Comparison of ENCODE assay signal across 10 cellular contexts in the genomic region with DNA sequence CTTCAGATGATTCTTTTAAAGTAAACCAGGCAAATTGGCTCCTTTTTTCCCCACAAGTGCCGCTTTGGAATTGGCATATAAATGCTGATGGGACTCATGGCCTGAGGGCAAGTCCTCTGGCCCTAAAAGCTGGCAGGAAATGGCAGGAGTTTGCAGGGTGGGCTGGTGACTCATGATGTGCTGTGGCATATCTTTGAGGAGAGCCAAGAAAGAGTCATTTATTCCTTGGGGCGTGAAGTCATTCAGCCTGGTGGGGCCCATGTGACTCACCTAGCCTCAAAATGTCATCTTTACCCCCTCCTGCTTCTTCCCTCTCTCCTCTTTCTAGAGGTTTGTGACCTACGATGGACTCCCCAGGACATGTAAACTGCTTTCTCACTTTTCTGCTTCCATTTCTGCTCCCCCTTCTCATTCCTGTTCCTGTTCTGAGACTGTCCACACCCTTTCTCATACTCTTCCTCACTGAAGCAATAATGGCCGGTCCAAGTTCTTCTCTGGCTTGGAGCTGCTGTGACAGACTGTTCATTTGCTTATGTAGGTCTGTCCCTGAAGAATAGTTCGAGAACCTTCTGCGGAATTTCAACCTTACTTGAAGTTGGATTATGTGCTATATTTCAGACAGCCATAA.
DNase-seq lines count a peak whose midpoint lies in the region; ATAC-seq and TF ChIP-seq lines count a peak whose summit lies in the region.
"Had no signal": no experiment of that assay in that cellular context is flagged by ENCODE, and none has a peak within 500 bp of the region (broad histone marks: within the 10 kb centered on the region; RNA-seq: fewer than 3 reads in every experiment).

No MANE protein-coding gene starts in this region.

- H3K36me3 ChIP-seq in BE2C: no peaks in the 10 kb centered on the region
- H3K36me3 ChIP-seq in HUES6 (ENCODE audit: control insufficient read depth, insufficient read depth, low read length): 0 out of 2 replicates have a peak, but pooled peaks cover 2% of the 10 kb centered on the region
- no peaks in the 10 kb centered on the region for H3K36me3 ChIP-seq in mesendoderm (ENCODE audit: control insufficient read depth, insufficient read depth, low read length)
- H3K36me3 ChIP-seq in uterus: no peaks in the 10 kb centered on the region

- no peak overlapping the region for H2BK5ac ChIP-seq in mesendoderm (ENCODE audit: low read length)

- H3K4ac ChIP-seq in mesendoderm (ENCODE audit: low read depth, low read length): no peak overlapping the region

- H3K56ac ChIP-seq in mesendoderm (ENCODE audit: low read length): no peak overlapping the region

- no peak overlapping the region for H3K23ac ChIP-seq in mesendoderm (ENCODE audit: low read length)

- H3K27ac ChIP-seq in HUES6 (ENCODE audit: low read depth, low read length) (no peak overlapping the region; the same call in 1 of the 2 replicates), mesendoderm (ENCODE audit: low read depth, low read length) (no peak overlapping the region), uterus (no peak overlapping the region)

- H2BK120ac ChIP-seq in mesendoderm (ENCODE audit: low read depth, low read length): no peak overlapping the region

- no peaks in the 10 kb centered on the region for H3K4me1 Mint-ChIP-seq in activated T-helper 17 cell treated with anti-CD3 and anti-CD28 coated beads, Interleukin-2, amount 50 U/mL, for 72 hours

- H4K5ac ChIP-seq in mesendoderm (ENCODE audit: low read length): no peak overlapping the region

- H3K79me1 ChIP-seq in mesendoderm (ENCODE audit: low read length): no peaks in the 10 kb centered on the region

- no peak overlapping the region for H3K18ac ChIP-seq in mesendoderm (ENCODE audit: low read length)

- H3K9me3 ChIP-seq in BE2C (no peaks in the 10 kb centered on the region), HUES6 (ENCODE audit: control insufficient read depth, insufficient read depth, low read depth, low read length) (peaks cover 16% of the 10 kb centered on the region), uterus (no peaks in the 10 kb centered on the region)

- H3K9ac ChIP-seq in HUES6 (ENCODE audit: low read length) (peak overlapping the region; percentile 2), mesendoderm (ENCODE audit: low read length) (no peak overlapping the region)

- no peak for TF ChIP-seq POLR2A in uterus (IDR thresholded peaks at IDR 0.05)

- H3K27me3 Mint-ChIP-seq in activated T-helper 17 cell treated with anti-CD3 and anti-CD28 coated beads, Interleukin-2, amount 50 U/mL, for 72 hours: peaks cover 15% of the 10 kb centered on the region

- H3K4me2 ChIP-seq in mesendoderm (ENCODE audit: low read length): no peak overlapping the region

- no peaks in the 10 kb centered on the region for H3K79me2 ChIP-seq in mesendoderm (ENCODE audit: control insufficient read depth, insufficient read depth, low read length)

- intact Hi-C loops in uterus (cut with DNase I; ENCODE audit: low total_unique reads): no loop called here

- no peak for TF ChIP-seq CTCF in BE2C (IDR thresholded peaks at IDR 0.05; ENCODE audit: low read depth, low read length)
- no peak for TF ChIP-seq CTCF in uterus (IDR thresholded peaks at IDR 0.05)

- H3K4me3 Mint-ChIP-seq in activated T-helper 17 cell treated with anti-CD3 and anti-CD28 coated beads, Interleukin-2, amount 50 U/mL, for 72 hours: no peak overlapping the region

- no CpG with 5 or more reads among the region's 6 CpGs for WGBS in mesendoderm (ENCODE audit: extremely low coverage, insufficient coverage, low lambda C conversion rate)

- H3K27ac Mint-ChIP-seq in activated T-helper 17 cell treated with anti-CD3 and anti-CD28 coated beads, Interleukin-2, amount 50 U/mL, for 72 hours: peak overlapping the region; percentile 14

- DNase-seq in BE2C: peak; percentile 30
- DNase-seq in mesendoderm: peak; percentile 93
- DNase-seq in NCI-H82 treated with DMSO at 0.1 percent for 48 hours (lab: John Stamatoyannopoulos, UW; ENCODE audit: unreplicated experiment): no peak
- DNase-seq in NCI-H1092 treated with DMSO at 0.1 percent for 48 hours (lab: John Stamatoyannopoulos, UW): no peak
- no peak for DNase-seq in uterus
- DNase-seq in cortex of kidney (lab: John Stamatoyannopoulos, UW): no peak
- DNase-seq: dermis blood vessel endothelial cell, NCI-H526 had no signal

- H3K36me3 Mint-ChIP-seq in activated T-helper 17 cell treated with anti-CD3 and anti-CD28 coated beads, Interleukin-2, amount 50 U/mL, for 72 hours (ENCODE audit: low read depth): no peaks in the 10 kb centered on the region

- H3K27me3 ChIP-seq in BE2C (no peaks in the 10 kb centered on the region), HUES6 (ENCODE audit: control insufficient read depth, insufficient read depth, low read length) (peaks cover 5% of the 10 kb centered on the region), mesendoderm (ENCODE audit: insufficient read depth, low read length, poor library complexity) (no peaks in the 10 kb centered on the region), uterus (no peaks in the 10 kb centered on the region)

- H3K9me3 Mint-ChIP-seq in activated T-helper 17 cell treated with anti-CD3 and anti-CD28 coated beads, Interleukin-2, amount 50 U/mL, for 72 hours: peaks cover 4% of the 10 kb centered on the region

- no peak overlapping the region for H2AK5ac ChIP-seq in mesendoderm (ENCODE audit: low read length)

- H2BK15ac ChIP-seq in mesendoderm (replicated peaks; ENCODE audit: low read depth): no peak overlapping the region

- H3K4me1 ChIP-seq in BE2C (no peaks in the 10 kb centered on the region), HUES6 (ENCODE audit: control insufficient read depth, insufficient read depth, low read length) (peaks cover 21% of the 10 kb centered on the region), mesendoderm (ENCODE audit: control insufficient read depth, low read depth, low read length) (no peaks in the 10 kb centered on the region), uterus (no peaks in the 10 kb centered on the region)

- no peak overlapping the region for H3K4me3 ChIP-seq in BE2C (ENCODE audit: low read depth, low read length)
- peak overlapping the region; percentile 2; the same call in 1 of the 2 replicates for H3K4me3 ChIP-seq in HUES6 (ENCODE audit: low read depth, low read length)
- H3K4me3 ChIP-seq in mesendoderm (ENCODE audit: low read length): no peak overlapping the region
- H3K4me3 ChIP-seq in uterus: no peak overlapping the region

- peak; percentile 89 for ATAC-seq in activated T-helper 17 cell treated with anti-CD3 and anti-CD28 coated beads, Interleukin-2, amount 50 U/mL, for 72 hours (replicated peaks)

- H4K8ac ChIP-seq in mesendoderm (ENCODE audit: low read depth, low read length): no peak overlapping the region

Comparison
In these comparisons a context has a peak if more than half of its experiments do, and no peak if none do; other contexts are left out.
1. DNase-seq: peak in BE2C (single experiment) and mesendoderm (single experiment); none in NCI-H82 treated with DMSO at 0.1 percent for 48 hours (single experiment), NCI-H1092 treated with DMSO at 0.1 percent for 48 hours (single experiment), uterus (0 of 2) and cortex of kidney (single experiment).